ENCODE assay signal across 8 cellular contexts in the genomic region with DNA sequence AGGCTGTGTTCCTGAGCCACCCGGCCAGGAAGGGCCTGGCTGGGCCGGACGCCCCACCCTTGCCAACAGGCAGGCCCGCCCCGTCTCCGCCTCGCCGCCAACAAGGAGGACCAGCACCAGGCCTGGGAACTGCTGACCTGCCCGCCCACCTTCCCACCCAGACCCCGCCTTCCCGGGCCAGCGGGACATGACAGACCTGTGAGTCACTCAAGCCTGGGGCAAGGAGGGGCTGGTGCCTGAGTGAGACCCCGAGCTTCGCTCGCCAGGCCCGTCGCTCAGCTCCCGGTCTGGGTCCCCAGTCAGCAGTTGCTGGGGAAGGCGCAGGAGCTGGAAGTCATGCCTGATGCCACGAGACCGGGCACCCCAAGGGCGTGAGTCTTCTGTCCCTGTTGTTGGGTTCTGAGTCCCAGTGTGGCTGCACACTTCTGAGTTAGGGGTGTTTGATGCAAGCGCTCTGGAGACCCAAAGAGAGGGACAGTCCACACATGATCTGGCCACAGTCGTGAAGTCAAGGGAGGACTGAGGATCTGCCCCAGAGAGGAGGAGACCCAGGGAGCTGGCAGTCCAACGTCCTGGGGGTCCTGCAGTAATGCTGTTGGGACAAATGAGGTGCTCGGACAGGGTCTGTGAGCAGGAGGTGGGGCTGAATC. TPM values are rescaled to one million over a fixed set of nuclear protein-coding genes. Genes with fewer than 3 reads are reported as not detected.
A peak's percentile ranks its signal among the peaks of the same experiment; 100 is the strongest.
DNase-seq lines count a peak whose midpoint lies in the region; ATAC-seq and TF ChIP-seq lines count a peak whose summit lies in the region.

A gene with protein sequence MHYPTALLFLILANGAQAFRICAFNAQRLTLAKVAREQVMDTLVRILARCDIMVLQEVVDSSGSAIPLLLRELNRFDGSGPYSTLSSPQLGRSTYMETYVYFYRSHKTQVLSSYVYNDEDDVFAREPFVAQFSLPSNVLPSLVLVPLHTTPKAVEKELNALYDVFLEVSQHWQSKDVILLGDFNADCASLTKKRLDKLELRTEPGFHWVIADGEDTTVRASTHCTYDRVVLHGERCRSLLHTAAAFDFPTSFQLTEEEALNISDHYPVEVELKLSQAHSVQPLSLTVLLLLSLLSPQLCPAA (minus strand): TSS at position 33 of the 650 bp plus-strand sequence. CDS start 3,686 bp downstream, outside the sequence.

- H2AFZ ChIP-seq in OCI-LY1 (ENCODE audit: low read length) (no peak within 1 kb of the TSS), smooth muscle cell (ENCODE audit: low read depth) (no peak within 1 kb of the TSS)

- no TSS peak for BruUV-seq in MCF 10A (replicated peaks; lab: Mats Ljungman, UMichigan)

- POLR2A ChIA-PET in MCF 10A (lab: Yijun Ruan, JAX): interaction anchor here (0.9 to 7.7 kb wide), 5 partner anchors 11 to 106 kb away, joined by 4 to 100 read pairs (median 7); partner anchors contain the start of genes ATP6AP1, RPL10 and SLC10A3

- peak within 1 kb of the TSS; percentile 63 for H3K4me3 Mint-ChIP-seq in MCF 10A (ENCODE audit: unreplicated experiment)

- H3K4me3 ChIP-seq in AG09309 (ENCODE audit: control insufficient read depth, low read depth, low read length) (peak within 1 kb of the TSS; percentile 57), OCI-LY1 (ENCODE audit: low read depth, low read length, poor library complexity, severe bottlenecking) (peak within 1 kb of the TSS; percentile 63), smooth muscle cell (peak within 1 kb of the TSS; percentile 53)

- TF ChIP-seq CTCF in AG09309 (IDR thresholded peaks at IDR 0.05; ENCODE audit: control insufficient read depth, insufficient read depth, low read depth, low read length, missing control alignments) (no peak), OCI-LY1 (IDR thresholded peaks at IDR 0.05; ENCODE audit: low read length) (no peak), MCF 10A (IDR thresholded peaks at IDR 0.05; ENCODE audit: unreplicated experiment) (no peak), smooth muscle cell (IDR thresholded peaks at IDR 0.05; ENCODE audit: borderline replicate concordance, insufficient read depth, poor library complexity, severe bottlenecking) (no peak)

- 48% methylated on average over 26 of the region's 26 CpGs for WGBS in smooth muscle cell (ENCODE audit: low lambda C conversion rate)

- H3K27ac Mint-ChIP-seq in MCF 10A (ENCODE audit: low read depth, unreplicated experiment): peak within 1 kb of the TSS; percentile 66

- H3F3A ChIP-seq in OCI-LY1 (ENCODE audit: insufficient read depth, low read length) (no peaks in the 10 kb centered on the region), smooth muscle cell (ENCODE audit: low read depth) (no peaks in the 10 kb centered on the region)

- H3K4me2 ChIP-seq in OCI-LY1 (ENCODE audit: low read length): peak within 1 kb of the TSS; percentile 90
- peak within 1 kb of the TSS; percentile 88 for H3K4me2 ChIP-seq in smooth muscle cell

- H3K9me3 Mint-ChIP-seq in MCF 10A (ENCODE audit: unreplicated experiment): no peaks in the 10 kb centered on the region

- H3K9ac ChIP-seq in OCI-LY1 (ENCODE audit: low read length): peak within 1 kb of the TSS; percentile 68
- peak within 1 kb of the TSS; percentile 71 for H3K9ac ChIP-seq in smooth muscle cell (ENCODE audit: low read depth)

- intact Hi-C loops in MCF 10A (cut with micrococcal nuclease): loop anchor here (5.0 kb wide), 1 partner anchor 33 kb away; the partner anchor contains the start of gene FAM50A

- H3K9me3 ChIP-seq in OCI-LY1 (ENCODE audit: low read length) (no peaks in the 10 kb centered on the region), smooth muscle cell (replicated peaks; ENCODE audit: low read depth) (no peaks in the 10 kb centered on the region)

- H3K79me2 ChIP-seq in OCI-LY1 (ENCODE audit: insufficient read depth, low read length) (no peaks in the 10 kb centered on the region), smooth muscle cell (ENCODE audit: low read depth) (peaks cover 11% of the 10 kb centered on the region)

- H3K36me3 ChIP-seq in OCI-LY1 (ENCODE audit: insufficient read depth, low read length) (no peaks in the 10 kb centered on the region), smooth muscle cell (ENCODE audit: low read depth) (no peaks in the 10 kb centered on the region)

- peak; percentile 48 for ATAC-seq in GM19351 (IDR thresholded peaks at IDR 0.05; ENCODE audit: unreplicated experiment)
- ATAC-seq in HG02970 (IDR thresholded peaks at IDR 0.05; ENCODE audit: low FRiP score, unreplicated experiment): no peak

- CTCF ChIA-PET in MCF 10A (lab: Yijun Ruan, JAX): interaction anchor here (0.6 to 1.9 kb wide), 4 partner anchors 10 to 118 kb away, joined by 3 to 9 read pairs (median 6); no protein-coding TSS in a partner anchor

- H3K36me3 Mint-ChIP-seq in MCF 10A (ENCODE audit: insufficient read depth, unreplicated experiment): peaks cover 4% of the 10 kb centered on the region

- no peaks in the 10 kb centered on the region for H3K9me2 ChIP-seq in OCI-LY1 (ENCODE audit: low read depth, low read length)

- DNase-seq in AG09309 (ENCODE audit: low read depth) (peak; percentile 32), MCF 10A (ENCODE audit: unreplicated experiment) (peak; percentile 89), iris pigment epithelial cell (ENCODE audit: low read depth) (peak; percentile 83), smooth muscle cell (lab: John Stamatoyannopoulos, UW; ENCODE audit: unreplicated experiment) (peak; percentile 59), RPMI8226 (no peak)

- H3K27ac ChIP-seq in OCI-LY1 (ENCODE audit: low read depth, low read length, poor library complexity, severe bottlenecking) (peak within 1 kb of the TSS; percentile 86), smooth muscle cell (ENCODE audit: low read depth) (peak within 1 kb of the TSS; percentile 77)

- H3K4me1 Mint-ChIP-seq in MCF 10A (ENCODE audit: insufficient read depth, unreplicated experiment): peaks cover 14% of the 10 kb centered on the region

- no peaks in the 10 kb centered on the region for H4K20me1 ChIP-seq in OCI-LY1 (ENCODE audit: insufficient read depth, low read length)
- no peaks in the 10 kb centered on the region for H4K20me1 ChIP-seq in smooth muscle cell (ENCODE audit: low read depth)

- H3K27me3 Mint-ChIP-seq in MCF 10A (ENCODE audit: insufficient read depth, unreplicated experiment): peaks cover 12% of the 10 kb centered on the region

- H3K4me1 ChIP-seq in OCI-LY1 (ENCODE audit: insufficient read depth, low read length, severe bottlenecking) (peaks cover 32% of the 10 kb centered on the region), smooth muscle cell (ENCODE audit: low read depth) (no peaks in the 10 kb centered on the region)

- H3K27me3 ChIP-seq in OCI-LY1 (ENCODE audit: insufficient read depth, low read length) (no peaks in the 10 kb centered on the region), smooth muscle cell (ENCODE audit: low read depth) (no peaks in the 10 kb centered on the region)

RNA-seq across cellular contexts. Expression of the gene that starts here (rescaled TPM):
- total RNA-seq in MCF 10A (2022) (20.5 and 21.2 TPM in 2 replicates), smooth muscle cell (33.6 and 40.4 TPM in 2 replicates)
- polyA plus RNA-seq in smooth muscle cell: 23.0 and 30.0 TPM in 2 replicates
